9 cellular contexts compared by ENCODE assay signal in the genomic region with DNA sequence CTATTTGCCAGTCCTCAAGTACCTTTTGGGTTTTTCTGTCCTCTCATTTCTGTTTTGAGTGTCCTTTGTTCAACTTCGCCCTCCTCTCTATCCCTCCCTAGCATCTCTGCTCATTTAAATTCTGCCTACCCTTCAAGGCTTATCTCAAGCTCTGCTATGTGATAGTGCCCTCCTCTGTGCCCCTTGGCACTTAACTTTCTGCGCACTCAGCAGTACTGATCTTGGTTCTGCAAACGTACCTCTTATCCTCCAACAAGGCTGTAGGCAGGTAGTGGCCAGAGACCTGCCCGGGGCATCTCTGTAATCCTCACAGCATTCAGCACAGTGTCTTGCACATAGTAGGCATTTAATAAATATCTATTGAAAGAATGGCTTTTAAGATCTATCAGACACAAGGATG. TPM values are rescaled to one million over a fixed set of nuclear protein-coding genes. Genes with fewer than 3 reads are reported as not detected.
"Had no signal": no experiment of that assay in that cellular context is flagged by ENCODE, and none has a peak within 500 bp of the region (broad histone marks: within the 10 kb centered on the region; RNA-seq: fewer than 3 reads in every experiment).

No MANE protein-coding gene starts in this region.

- FAIRE-seq: G401.6, GM12878, GM12891, GM12892, GM18507, GM19239 had no signal

- ATAC-seq: GM12878 had no signal

- DNase-seq: GDM1, GF-D8 had no signal

- H3K4me3 ChIP-seq: GM12878 had no signal

RNA-seq across cellular contexts. Expression of a gene that starts 5.3 kb away (rescaled TPM):
- total RNA-seq: G401 had no signal

RNA-seq across cellular contexts. Expression of a gene that starts 37.1 kb away (rescaled TPM):
- total RNA-seq: G401 had no signal
